In genomic region chr5:89117131-89117644, GRCh38 we compare ENCODE assay signal across 12 cellular contexts.
DNase-seq lines count a peak whose midpoint lies in the region; ATAC-seq, FAIRE-seq and TF ChIP-seq lines count a peak whose summit lies in the region.
"Had no signal": no experiment of that assay in that cellular context is flagged by ENCODE, and none has a peak within 500 bp of the region (broad histone marks: within the 10 kb centered on the region; RNA-seq: fewer than 3 reads in every experiment).

No MANE protein-coding gene starts in this region.

- H3K27me3 Mint-ChIP-seq in activated T-cell treated with anti-CD3 and anti-CD28 coated beads, Interleukin-2, amount 50 U/mL, for 24 hours: no peaks in the 10 kb centered on the region
- H3K27me3 Mint-ChIP-seq in activated T-helper 2 cell treated with anti-CD3 and anti-CD28 coated beads, Interferon-gamma antibody, Interleukin-2, Interleukin-4, amounts not matched to agents 10 μg/mL and 5 μg/mL and 100 μg/mL, durations not matched to agents 14 hours and 24 hours and 36 hours (ENCODE audit: low read depth): peaks cover 3% of the 10 kb centered on the region

- ATAC-seq in GM21447 (IDR thresholded peaks at IDR 0.05; ENCODE audit: unreplicated experiment) (peak; percentile 96), HG03432 (IDR thresholded peaks at IDR 0.05; ENCODE audit: unreplicated experiment) (peak; percentile 97)
- ATAC-seq: sciatic nerve had no signal

- no peak for FAIRE-seq in GM12891 (lab: Jason Lieb, UNC)

- H3K4me1 Mint-ChIP-seq in activated T-cell treated with anti-CD3 and anti-CD28 coated beads, Interleukin-2, amount 50 U/mL, for 24 hours (ENCODE audit: low read depth): no peaks in the 10 kb centered on the region
- H3K4me1 Mint-ChIP-seq in activated T-helper 2 cell treated with anti-CD3 and anti-CD28 coated beads, Interferon-gamma antibody, Interleukin-2, Interleukin-4, amounts not matched to agents 10 μg/mL and 5 μg/mL and 100 μg/mL, durations not matched to agents 14 hours and 24 hours and 36 hours (ENCODE audit: low read depth): peaks cover 4% of the 10 kb centered on the region

- no peak overlapping the region for H3K4me3 ChIP-seq in colonic mucosa
- H3K4me3 ChIP-seq: thoracic aorta had no signal

- peak overlapping the region; percentile 18 for H3K27ac ChIP-seq in colonic mucosa
- H3K27ac ChIP-seq: thoracic aorta had no signal

- H3K36me3 ChIP-seq in colonic mucosa: no peaks in the 10 kb centered on the region
- H3K36me3 ChIP-seq: thoracic aorta had no signal

- TF ChIP-seq CTCF in colonic mucosa (IDR thresholded peaks at IDR 0.05): no peak

- no peaks in the 10 kb centered on the region for H3K9me3 ChIP-seq in colonic mucosa
- H3K9me3 ChIP-seq: thoracic aorta had no signal

- no peaks in the 10 kb centered on the region for H3K4me1 ChIP-seq in colonic mucosa

- no peak overlapping the region for H3K27ac Mint-ChIP-seq in activated T-cell treated with anti-CD3 and anti-CD28 coated beads, Interleukin-2, amount 50 U/mL, for 24 hours
- H3K27ac Mint-ChIP-seq in activated T-helper 2 cell treated with anti-CD3 and anti-CD28 coated beads, Interferon-gamma antibody, Interleukin-2, Interleukin-4, amounts not matched to agents 10 μg/mL and 5 μg/mL and 100 μg/mL, durations not matched to agents 14 hours and 24 hours and 36 hours: no peak overlapping the region

- H3K9ac ChIP-seq in colonic mucosa (ENCODE audit: low read depth in 2 of 2, low read length in 2 of 2): no peak overlapping the region

- H3K36me3 Mint-ChIP-seq in activated T-cell treated with anti-CD3 and anti-CD28 coated beads, Interleukin-2, amount 50 U/mL, for 24 hours (ENCODE audit: low read depth): no peaks in the 10 kb centered on the region
- no peaks in the 10 kb centered on the region for H3K36me3 Mint-ChIP-seq in activated T-helper 2 cell treated with anti-CD3 and anti-CD28 coated beads, Interferon-gamma antibody, Interleukin-2, Interleukin-4, amounts not matched to agents 10 μg/mL and 5 μg/mL and 100 μg/mL, durations not matched to agents 14 hours and 24 hours and 36 hours (ENCODE audit: low read depth)
- H3K36me3 Mint-ChIP-seq: CD14-positive monocyte had no signal

- no peak for DNase-seq in GM12891 (ENCODE audit: insufficient read length, low spot score)
- DNase-seq in colonic mucosa: peak; percentile 54
- DNase-seq in activated T-cell treated with anti-CD3 and anti-CD28 coated beads, Interleukin-2, amount 50 U/mL, for 24 hours: no peak
- DNase-seq in activated T-helper 2 cell treated with anti-CD3 and anti-CD28 coated beads, Interferon-gamma antibody, Interleukin-2, Interleukin-4, amounts not matched to agents 10 μg/mL and 5 μg/mL and 100 μg/mL, durations not matched to agents 14 hours and 24 hours and 36 hours (ENCODE audit: low spot score): no peak
- no peak for DNase-seq in T-helper 9 cell
- no peak for DNase-seq in NOMO-1 treated with dmso at 0.1 percent for 144 hours (lab: John Stamatoyannopoulos, UW; ENCODE audit: unreplicated experiment)
- DNase-seq: SIG-M5 had no signal

- intact Hi-C loops in colonic mucosa (cut with DNase I): no loop called here
- intact Hi-C loops in activated T-helper 2 cell treated with anti-CD3 and anti-CD28 coated beads, Interferon-gamma antibody, Interleukin-2, Interleukin-4, amounts not matched to agents 10 μg/mL and 5 μg/mL and 100 μg/mL, durations not matched to agents 14 hours and 24 hours and 36 hours (cut with micrococcal nuclease): no loop called here

- no peaks in the 10 kb centered on the region for H3K27me3 ChIP-seq in colonic mucosa

- H3K9me3 Mint-ChIP-seq in activated T-cell treated with anti-CD3 and anti-CD28 coated beads, Interleukin-2, amount 50 U/mL, for 24 hours: no peaks in the 10 kb centered on the region
- H3K9me3 Mint-ChIP-seq in activated T-helper 2 cell treated with anti-CD3 and anti-CD28 coated beads, Interferon-gamma antibody, Interleukin-2, Interleukin-4, amounts not matched to agents 10 μg/mL and 5 μg/mL and 100 μg/mL, durations not matched to agents 14 hours and 24 hours and 36 hours: no peaks in the 10 kb centered on the region

- no peak overlapping the region for H3K4me3 Mint-ChIP-seq in activated T-cell treated with anti-CD3 and anti-CD28 coated beads, Interleukin-2, amount 50 U/mL, for 24 hours
- H3K4me3 Mint-ChIP-seq in activated T-helper 2 cell treated with anti-CD3 and anti-CD28 coated beads, Interferon-gamma antibody, Interleukin-2, Interleukin-4, amounts not matched to agents 10 μg/mL and 5 μg/mL and 100 μg/mL, durations not matched to agents 14 hours and 24 hours and 36 hours (ENCODE audit: low read depth): no peak overlapping the region
- H3K4me3 Mint-ChIP-seq: CD14-positive monocyte had no signal

- no peak for TF ChIP-seq POLR2A in GM12891 (IDR thresholded peaks at IDR 0.05; ENCODE audit: low read depth, low read length)

TF ChIP-seq in GM12891, 5 proteins besides CTCF, POLR2A, EP300 and RAD21:
- TF ChIP-seq POLR2AphosphoS5 (IDR thresholded peaks at IDR 0.05; ENCODE audit: low read depth, low read length): no peak
- no peak for TF ChIP-seq PAX5 (IDR thresholded peaks at IDR 0.05; ENCODE audit: insufficient read depth, low read length, severe bottlenecking)
- 0 out of 2 replicates have a peak, but pooled peaks have one; percentile 20 for TF ChIP-seq SPI1 (IDR thresholded peaks at IDR 0.05; ENCODE audit: low read depth, low read length)
TF ChIP-seq in GM12891: peak in this region for 1.
